In the genomic region with DNA sequence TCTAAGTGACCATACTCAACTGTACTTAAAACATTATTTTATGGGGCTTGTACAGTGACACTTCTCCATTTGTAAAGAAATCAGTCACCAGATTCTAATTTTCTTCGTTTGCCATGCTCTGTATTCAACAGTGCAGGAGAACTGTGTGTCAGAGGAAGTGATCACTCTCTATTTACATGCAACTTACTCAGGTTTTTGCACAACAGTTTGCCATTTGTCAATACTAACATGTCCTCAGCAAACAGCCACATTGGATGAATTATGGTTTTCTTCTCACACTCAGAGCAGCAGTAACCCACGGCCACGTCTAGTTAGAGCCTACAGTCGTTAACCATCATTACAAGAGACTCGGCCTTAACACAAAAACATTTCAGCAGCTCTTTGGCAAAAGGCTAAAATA, we compare ENCODE assay signal across 28 cellular contexts.
DNase-seq lines count a peak whose midpoint lies in the region; ATAC-seq, FAIRE-seq and TF ChIP-seq lines count a peak whose summit lies in the region.
"Had no signal": no experiment of that assay in that cellular context is flagged by ENCODE, and none has a peak within 500 bp of the region (broad histone marks: within the 10 kb centered on the region; RNA-seq: fewer than 3 reads in every experiment).

No MANE protein-coding gene starts in this region.

- DNase-seq in DMS53 (lab: John Stamatoyannopoulos, UW) (peak; percentile 54), HuH-7 (ENCODE audit: low spot score) (peak; percentile 20), SIG-M5 (lab: John Stamatoyannopoulos, UW) (peak; percentile 7), epithelial cell of prostate (ENCODE audit: low read depth, low spot score) (no peak), DMS79 treated with DMSO at 0.1 percent for 48 hours (lab: John Stamatoyannopoulos, UW) (no peak), RWPE1 (ENCODE audit: low spot score) (no peak), HTR-8/SVneo (ENCODE audit: insufficient read length, low spot score) (no peak)
- DNase-seq: activated naive CD4-positive, alpha-beta T cell treated with anti-CD3 and anti-CD28 coated beads, Interleukin-2, amount 50 U/mL, for 16 hours; activated T-cell treated with anti-CD3 and anti-CD28 coated beads for 4 hours; AML-193; endodermal cell; GDM1; KBM-7; NCI-H1105; NCI-H69; psoas muscle; small intestine; stimulated activated CD4-positive, alpha-beta T cell treated with anti-CD3 and anti-CD28 coated beads, Interleukin-4, amount 100 ng/mL, for 1 hour; upper lobe of left lung had no signal

- H3K27ac ChIP-seq in epithelial cell of prostate = peak overlapping the region; percentile 7
- H3K27ac ChIP-seq in RWPE1 = no peak overlapping the region
- H3K27ac ChIP-seq: neural progenitor cell, psoas muscle, SK-N-MC, upper lobe of left lung had no signal

- POLR2A ChIA-PET in RWPE1 (lab: Yijun Ruan, JAX; ENCODE audit: low non-redundant PET) = no interaction called here

- no peak for FAIRE-seq in HTR-8/SVneo (lab: Jason Lieb, UNC)
- FAIRE-seq: astrocyte, colon, GM12892, small intestine had no signal

- ATAC-seq in HG03139 (IDR thresholded peaks at IDR 0.05; ENCODE audit: unreplicated experiment) = no peak
- ATAC-seq: HCT116, left lobe of liver, Panc1, psoas muscle had no signal

- TF ChIP-seq CTCF in RWPE1 (conservative IDR thresholded peaks at IDR 0.05; ENCODE audit: low read depth) = no peak

- CTCF ChIA-PET in RWPE1 (lab: Yijun Ruan, JAX) = no interaction called here

Comparison
In these comparisons a context has a peak if more than half of its experiments do, and no peak if none do; other contexts are left out.
1. DNase-seq: peak in DMS53 (single experiment), HuH-7 (single experiment) and SIG-M5 (single experiment); none in epithelial cell of prostate (single experiment), DMS79 treated with DMSO at 0.1 percent for 48 hours (single experiment), RWPE1 (single experiment) and HTR-8/SVneo (single experiment).